8 cellular contexts compared by ENCODE assay signal in the genomic region with DNA sequence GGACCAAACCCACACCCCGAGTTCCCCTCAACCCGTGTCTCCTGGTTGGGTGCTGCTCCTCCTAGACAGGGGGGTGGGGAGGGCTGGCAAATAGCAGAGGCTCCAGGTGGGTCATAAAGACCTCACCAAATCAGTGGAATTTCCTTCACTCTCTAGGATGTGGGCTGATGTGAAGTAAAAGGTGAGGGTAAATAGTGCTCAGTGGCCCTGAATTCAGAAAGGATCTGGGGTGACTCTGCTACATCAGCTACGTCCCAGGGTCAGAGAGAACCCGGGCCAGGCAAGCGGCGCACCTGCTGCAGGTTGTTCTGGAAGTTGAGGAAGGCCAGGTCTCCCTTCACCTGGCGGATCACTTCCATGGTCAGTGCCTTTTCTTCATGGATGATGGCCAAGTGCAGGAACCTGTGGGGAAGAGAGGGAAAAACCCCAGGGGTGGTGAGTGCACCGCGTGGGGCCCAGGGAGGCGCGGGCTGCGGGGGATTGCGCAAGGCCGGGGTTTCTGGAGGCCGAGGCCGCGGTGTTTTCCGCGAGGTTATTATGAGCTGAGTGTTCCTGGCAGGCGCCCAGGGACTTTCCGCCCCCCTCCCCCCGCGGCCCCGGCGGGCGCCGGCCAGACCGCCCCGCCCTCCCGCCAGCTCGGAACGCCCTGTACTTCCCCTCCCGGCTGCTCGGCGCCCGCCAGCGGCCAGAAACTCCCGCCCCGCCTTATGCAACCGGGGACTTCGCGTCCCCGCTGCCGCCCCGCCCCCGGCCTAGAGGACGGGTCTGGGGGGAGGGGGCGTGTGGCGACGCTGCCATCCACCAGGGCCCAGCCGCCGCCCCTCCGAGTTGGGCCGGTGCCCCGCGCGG. TPM values are rescaled to one million over a fixed set of nuclear protein-coding genes. Genes with fewer than 3 reads are reported as not detected.
DNase-seq lines count a peak whose midpoint lies in the region; ATAC-seq, FAIRE-seq and TF ChIP-seq lines count a peak whose summit lies in the region.

No MANE protein-coding gene starts in this region.

- peak overlapping the region; percentile 95 to 96 for H3K4me2 ChIP-seq in H1 (ENCODE audit: insufficient read depth in 1 of 2, low read depth in 2 of 2, low read length in 2 of 2)

- peak overlapping the region; percentile 92 for H3K4me3 ChIP-seq in HUES48 (ENCODE audit: low read depth, low read length)
- peak overlapping the region; percentile 77 to 99 (median 90) for H3K4me3 ChIP-seq in H1 (ENCODE audit: extremely low read depth in 1 of 4, insufficient read depth in 2 of 4, low read depth in 3 of 4, low read length in 4 of 4)

- peak overlapping the region; percentile 31; the same call in 1 of the 2 replicates for H2BK15ac ChIP-seq in H1 (ENCODE audit: low read length)

- no peak for TF ChIP-seq EP300 in H1 (IDR thresholded peaks at IDR 0.05; ENCODE audit: borderline replicate concordance in 1 of 2, low read depth in 2 of 2, low read length in 2 of 2)

- H4K8ac ChIP-seq in H1 (ENCODE audit: extremely low read depth, insufficient read depth, low read length), result no peak overlapping the region; the same call in none of the 2 replicates

- peaks cover 9% of the 10 kb centered on the region for H3K23me2 ChIP-seq in H1 (ENCODE audit: low read depth, low read length)

- H3K27ac ChIP-seq in HUES48 (ENCODE audit: low read depth, low read length) (peak overlapping the region; percentile 96), H1 (ENCODE audit: low read depth, low read length) (peak overlapping the region; percentile 96)

- TF ChIP-seq CTCF in H1 (IDR thresholded peaks at IDR 0.05; ENCODE audit: control extremely low read depth in 1 of 3, insufficient read depth in 1 of 3, low read depth in 1 of 3, low read length in 3 of 3), result no peak

- H3K14ac ChIP-seq in H1 (ENCODE audit: insufficient read length), result no peak overlapping the region

- no peak overlapping the region for H2BK120ac ChIP-seq in H1 (replicated peaks; ENCODE audit: low read depth, low read length)

- peak overlapping the region; percentile 83; the same call in 1 of the 2 replicates for H2BK5ac ChIP-seq in H1 (ENCODE audit: low read depth, low read length)

- H3K27ac Mint-ChIP-seq in activated CD8-positive, alpha-beta memory T cell treated with anti-CD3 and anti-CD28 coated beads, Interleukin-2, amount 10 ng/mL, durations not matched to agents 7 days and 5 days, result peak overlapping the region; percentile 89

- H3K23ac ChIP-seq in H1 (ENCODE audit: insufficient read length), result no peak overlapping the region

- H4K91ac ChIP-seq in H1 (replicated peaks; ENCODE audit: insufficient read length, low read length), result peak overlapping the region; percentile 73

- peak overlapping the region; percentile 85 for H4K5ac ChIP-seq in H1 (ENCODE audit: insufficient read length, low read depth, low read length)

- no peaks in the 10 kb centered on the region for H3K9me3 Mint-ChIP-seq in activated CD8-positive, alpha-beta memory T cell treated with anti-CD3 and anti-CD28 coated beads, Interleukin-2, amount 10 ng/mL, durations not matched to agents 7 days and 5 days (ENCODE audit: low read depth)

- H3K4me1 ChIP-seq in HUES48 (ENCODE audit: control insufficient read depth, insufficient read depth, low read length), result peaks cover 27% of the 10 kb centered on the region
- H3K4me1 ChIP-seq in H1 (replicated peaks in 1 of 4; ENCODE audit: control insufficient read depth in 3 of 4, insufficient read depth in 4 of 4, low read length in 3 of 4), result peaks cover 4 to 19% (median 12%) of the 10 kb centered on the region in 4 experiments

- POLR2A ChIA-PET in H1 (lab: Charles Lee; ENCODE audit: partially characterized antibody), result interaction anchor here (0.5 to 4.8 kb wide), 40 partner anchors 11 to 790 kb away, joined by 3 to 48 read pairs (median 5); partner anchors contain the start of genes CFL2, PPP2R3C, PRORP and PSMA6

- H3K36me3 Mint-ChIP-seq in activated CD8-positive, alpha-beta memory T cell treated with anti-CD3 and anti-CD28 coated beads, Interleukin-2, amount 10 ng/mL, durations not matched to agents 7 days and 5 days, result peaks cover 39% of the 10 kb centered on the region

- peak overlapping the region; percentile 94 for H3K4me3 Mint-ChIP-seq in activated CD8-positive, alpha-beta memory T cell treated with anti-CD3 and anti-CD28 coated beads, Interleukin-2, amount 10 ng/mL, durations not matched to agents 7 days and 5 days

- no peak for FAIRE-seq in H1 (lab: Jason Lieb, UNC)

- H3K4ac ChIP-seq in H1 (replicated peaks; ENCODE audit: insufficient read length, low read depth, low read length), result peak overlapping the region; percentile 46

- H3K9ac ChIP-seq in HUES48 (ENCODE audit: low read depth, low read length) (peak overlapping the region; percentile 95), H1 (replicated peaks in 1 of 4; ENCODE audit: extremely low read depth in 1 of 4, low read depth in 3 of 4, low read length in 3 of 4) (peak overlapping the region; percentile 46 to 95 (median 90))

- 0 out of 4 replicates have a peak, but pooled peaks of 1 of the 2 experiments have one; percentile 13 for TF ChIP-seq RAD21 in H1 (IDR thresholded peaks at IDR 0.05 in 1 of 2, conservative IDR thresholded peaks at IDR 0.05 in 1 of 2; ENCODE audit: low read depth in 2 of 2, low read length in 2 of 2)

- 0 out of 2 replicates have a peak overlapping the region, but pooled peaks have one; percentile 61 for H2BK20ac ChIP-seq in H1 (ENCODE audit: low read length)

- H3K9me3 ChIP-seq in HUES48 (ENCODE audit: control insufficient read depth, insufficient read depth, low read length), result no peaks in the 10 kb centered on the region
- H3K9me3 ChIP-seq in H1 (ENCODE audit: insufficient read depth in 2 of 2, low read depth in 1 of 2, low read length in 1 of 2), result no peaks in the 10 kb centered on the region

- H3K36me3 ChIP-seq in HUES48 (ENCODE audit: control insufficient read depth, insufficient read depth, low read length) (peaks cover 32% of the 10 kb centered on the region), H1 (ENCODE audit: control insufficient read depth in 2 of 4, insufficient read depth in 4 of 4, low read length in 3 of 4) (peaks cover 12 to 31% (median 24%) of the 10 kb centered on the region in 4 experiments)

- peak overlapping the region; percentile 71; the same call in 1 of the 2 replicates for H2AK5ac ChIP-seq in H1 (ENCODE audit: low read depth, low read length)

- in situ Hi-C loops in Caki2 (cut with HindIII; ENCODE audit: low pct_unique_long_range_greater_than_20kb, low sequenced_read_pairs), result loop anchor here (10.0 kb wide), 1 partner anchor 249 kb away; no protein-coding TSS in a partner anchor

- H3K79me1 ChIP-seq in H1 (ENCODE audit: low read depth, low read length), result peaks cover 6% of the 10 kb centered on the region; the same call in 1 of the 2 replicates

- H3K27me3 ChIP-seq in HUES48 (ENCODE audit: control insufficient read depth, insufficient read depth, low read length) (no peaks in the 10 kb centered on the region), H1 (replicated peaks in 1 of 4; ENCODE audit: control insufficient read depth in 3 of 4, extremely low read depth in 1 of 4, insufficient read depth in 3 of 4, low read length in 3 of 4) (no peaks in the 10 kb centered on the region)

- H3K79me2 ChIP-seq in H1 (ENCODE audit: control insufficient read depth in 1 of 2, insufficient read depth in 2 of 2, low read length in 2 of 2), result peaks cover 0 to 15% of the 10 kb centered on the region in 2 experiments; a peak in 3 of 4 replicates

- TF ChIP-seq POLR2A in H1 (IDR thresholded peaks at IDR 0.05; ENCODE audit: control extremely low read depth in 1 of 2, low read depth in 2 of 2, low read length in 2 of 2), result peak in 1 of 2 experiments; percentile 49; a peak in 2 of 3 replicates

- H2AFZ ChIP-seq in H1 (ENCODE audit: low read length), result no peak overlapping the region

- CTCF ChIA-PET in activated CD8-positive, alpha-beta memory T cell treated with anti-CD3 and anti-CD28 coated beads, Interleukin-2, amount 10 ng/mL, durations not matched to agents 7 days and 5 days (lab: Charles Lee), result interaction anchor here (0.6 to 6.5 kb wide), 30 partner anchors 9 to 573 kb away, joined by 3 to 80 read pairs (median 5); partner anchors contain the start of genes FAM177A1, PPP2R3C, PRORP and PSMA6
- CTCF ChIA-PET in H1 (lab: Charles Lee; ENCODE audit: partially characterized antibody), result interaction anchor here (0.8 to 3.3 kb wide), 18 partner anchors 9 to 262 kb away, joined by 3 to 18 read pairs (median 4); no protein-coding TSS in a partner anchor

- peak; percentile 86 for DNase-seq in Caki2 (ENCODE audit: low read depth)
- peak; percentile 94 for DNase-seq in NOMO-1 treated with DMSO at 0.1 percent for 48 hours (lab: John Stamatoyannopoulos, UW; ENCODE audit: unreplicated experiment)
- peak; percentile 93 for DNase-seq in activated CD8-positive, alpha-beta memory T cell treated with anti-CD3 and anti-CD28 coated beads, Interleukin-2, amount 10 ng/mL, durations not matched to agents 7 days and 5 days
- peak in 1 of 2 experiments; percentile 78 for DNase-seq in H1 (ENCODE audit: low read depth in 1 of 2, low spot score in 2 of 2)
- DNase-seq in mesenteric fat pad (ENCODE audit: low spot score), result peak; percentile 100
- peak; percentile 96 for DNase-seq in stimulated activated CD8-positive, alpha-beta memory T cell treated with anti-CD3 and anti-CD28 coated beads, Interleukin-12 subunit alpha, Interleukin-12 subunit beta, amount 100 ng/mL, for 4 hours (ENCODE audit: low read depth)

- H3K27me3 Mint-ChIP-seq in activated CD8-positive, alpha-beta memory T cell treated with anti-CD3 and anti-CD28 coated beads, Interleukin-2, amount 10 ng/mL, durations not matched to agents 7 days and 5 days, result no peaks in the 10 kb centered on the region

- peak overlapping the region; percentile 44 for H3K56ac ChIP-seq in H1 (replicated peaks; ENCODE audit: insufficient read length, low read depth, low read length)

- ATAC-seq in GM21423 (IDR thresholded peaks at IDR 0.05; ENCODE audit: unreplicated experiment), result peak; percentile 42
- ATAC-seq in activated CD8-positive, alpha-beta memory T cell treated with anti-CD3 and anti-CD28 coated beads, Interleukin-2, amount 10 ng/mL, durations not matched to agents 7 days and 5 days, result peak; percentile 55

- H3K4me1 Mint-ChIP-seq in activated CD8-positive, alpha-beta memory T cell treated with anti-CD3 and anti-CD28 coated beads, Interleukin-2, amount 10 ng/mL, durations not matched to agents 7 days and 5 days, result peaks cover 58% of the 10 kb centered on the region

- H3K18ac ChIP-seq in H1 (ENCODE audit: extremely low read depth, low read length), result peak overlapping the region; percentile 78

- peaks cover 2 to 3% of the 10 kb centered on the region in 2 experiments for H4K20me1 ChIP-seq in H1 (replicated peaks in 1 of 2; ENCODE audit: control insufficient read depth in 1 of 2, insufficient read depth in 2 of 2, low read length in 2 of 2)

- whole genome bisulfite sequencing in H1 (ENCODE audit: extremely low coverage in 1 of 2, insufficient coverage in 1 of 2, insufficient read length in 1 of 2, insufficient replicate concordance in 2 of 2, low coverage in 1 of 2, low lambda C conversion rate in 2 of 2, missing lambda C conversion rate in 1 of 2), 2 experiments, result 18% methylated on average over 24 of the region's 57 CpGs; no CpG with 5 or more reads in 1 of the 2 experiments

- peak overlapping the region; percentile 84; the same call in 1 of the 2 replicates for H2BK12ac ChIP-seq in H1 (ENCODE audit: low read depth, low read length)

RNA-seq across cellular contexts. Expression of gene NFKBIA, which starts 0.9 kb away (rescaled TPM):
- total RNA-seq in Caki2 (2014; rRNA removed; shearing (Covaris generic); ENCODE audit: low replicate concordance), result 148 and 158 TPM in 2 replicates
- total RNA-seq in activated CD8-positive, alpha-beta memory T cell treated with anti-CD3 and anti-CD28 coated beads, Interleukin-2, amount 10 ng/mL, durations not matched to agents 7 days and 5 days, result 100 to 1,000 TPM in 1 of 2 experiments, 10 to 100 TPM in 1; 82.9 to 245 TPM
- total RNA-seq in H1 (2021; fragmentation: NEBNext Ultra II Directional; extraction: Animal tissue kit (Norgen Biotek cat#: 25700)), result 24.4 and 25.9 TPM in 2 replicates
- polyA plus RNA-seq in H1 (2011; rRNA removed), result 49.7 and 59.5 TPM in 2 replicates
- 41.5 TPM for polyA plus RNA-seq in H1 (2011; cell fraction: cytosol; rRNA removed)
- 100 TPM for polyA plus RNA-seq in H1 (2011; cell fraction: nucleus; rRNA removed)
- 29.4 to 34.3 TPM (median 31.5 TPM) in 4 replicates for polyA plus RNA-seq in H1 (2012, experiment 1 of 2)
- 38.2 TPM for polyA plus RNA-seq in H1 (2012, experiment 2 of 2)
- polyA plus RNA-seq in H1 (2013, experiment 1 of 2), result 18.4 TPM
- polyA plus RNA-seq in H1 (2013, experiment 2 of 2), result 18.3 TPM
- 54.4 and 66.5 TPM in 2 replicates for polyA minus RNA-seq in H1 (2011; rRNA and poly(A)+ RNA removed)
- polyA minus RNA-seq in H1 (2011; cell fraction: cytosol; rRNA and poly(A)+ RNA removed), result 24.7 TPM
- polyA minus RNA-seq in H1 (2011; cell fraction: nucleus; rRNA and poly(A)+ RNA removed), result 105 TPM
- 418 TPM for total RNA-seq in mesenteric fat pad
